Comparison of ENCODE assay signal across 22 cellular contexts in the genomic region with DNA sequence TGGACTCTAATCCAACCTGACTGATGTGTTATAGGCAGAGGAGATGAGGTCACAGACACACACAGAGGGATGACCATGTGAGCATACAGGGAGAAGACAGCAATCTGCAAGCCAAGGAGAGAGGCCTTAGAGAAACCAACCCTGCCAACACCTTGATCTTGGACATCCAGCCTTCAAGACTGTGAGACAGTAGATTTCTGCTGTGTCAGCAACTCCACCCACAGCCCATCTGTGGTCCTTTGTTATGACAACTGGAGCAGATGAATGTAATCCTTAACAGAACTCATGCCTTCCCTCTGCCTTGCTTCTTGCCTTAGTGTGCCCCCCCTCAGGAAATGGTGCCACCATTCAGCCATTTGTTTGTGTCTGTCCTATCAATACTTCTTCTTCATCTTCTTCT.
DNase-seq lines count a peak whose midpoint lies in the region; ATAC-seq, FAIRE-seq and TF ChIP-seq lines count a peak whose summit lies in the region.
"Had no signal": no experiment of that assay in that cellular context is flagged by ENCODE, and none has a peak within 500 bp of the region (broad histone marks: within the 10 kb centered on the region; RNA-seq: fewer than 3 reads in every experiment).

No MANE protein-coding gene starts in this region.

- no peak overlapping the region for H2AK9ac ChIP-seq in IMR-90 (replicated peaks; ENCODE audit: low read depth, low read length, poor library complexity)

- H2BK120ac ChIP-seq in IMR-90 (ENCODE audit: low read depth, low read length), result no peak overlapping the region
- no peak overlapping the region for H2BK120ac ChIP-seq in H1 (replicated peaks; ENCODE audit: low read depth, low read length)

- H4K91ac ChIP-seq in IMR-90 (ENCODE audit: insufficient read depth, low read depth, low read length) (no peak overlapping the region), H1 (replicated peaks; ENCODE audit: insufficient read length, low read length) (no peak overlapping the region)

- no peak overlapping the region for H3K4me3 Mint-ChIP-seq in activated T-cell treated with anti-CD3 and anti-CD28 coated beads, Interleukin-2, amount 50 U/mL, for 24 hours
- H3K4me3 Mint-ChIP-seq: B cell; CD4-positive, alpha-beta T cell; CD8-positive, alpha-beta T cell had no signal

- no peak for FAIRE-seq in A549 (lab: Jason Lieb, UNC)
- no peak for FAIRE-seq in K562 (lab: Jason Lieb, UNC)
- no peak for FAIRE-seq in H1 (lab: Jason Lieb, UNC)
- FAIRE-seq: A204.1, D721Med, G401.6, GM12891 had no signal

- H3K18ac ChIP-seq in IMR-90 (ENCODE audit: low read depth, low read length) (peak overlapping the region; percentile 13; the same call in 1 of the 2 replicates), H1 (ENCODE audit: extremely low read depth, low read length) (no peak overlapping the region)

- no peak overlapping the region for H2AK5ac ChIP-seq in IMR-90 (ENCODE audit: low read depth, low read length)
- no peak overlapping the region for H2AK5ac ChIP-seq in H1 (ENCODE audit: low read depth, low read length)

- ATAC-seq in A549 (no peak), IMR-90 (ENCODE audit: low read depth) (no peak), K562 (no peak)
- ATAC-seq: CD8-positive, alpha-beta T cell had no signal

- H3K9me1 ChIP-seq in IMR-90 (ENCODE audit: insufficient read depth, low read length) (no peaks in the 10 kb centered on the region; the same call in 1 of the 2 replicates), K562 (ENCODE audit: control insufficient read depth, insufficient read depth, low read length) (no peaks in the 10 kb centered on the region)

- H2BK12ac ChIP-seq in H1 (ENCODE audit: low read depth, low read length), result no peak overlapping the region

- no peak for TF ChIP-seq EP300 in A549 (IDR thresholded peaks at IDR 0.05)
- no peak for TF ChIP-seq EP300 in K562 (IDR thresholded peaks at IDR 0.05; ENCODE audit: low read length)
- no peak for TF ChIP-seq EP300 in H1 (IDR thresholded peaks at IDR 0.05; ENCODE audit: borderline replicate concordance in 1 of 2, low read depth in 2 of 2, low read length in 2 of 2)
- TF ChIP-seq EP300 in SK-N-SH (IDR thresholded peaks at IDR 0.05; ENCODE audit: borderline replicate concordance in 1 of 2, low read depth in 1 of 2, low read length in 1 of 2), result no peak

- H2BK15ac ChIP-seq in IMR-90 (ENCODE audit: low read depth, low read length), result peak overlapping the region; percentile 14; the same call in 1 of the 3 replicates
- no peak overlapping the region for H2BK15ac ChIP-seq in H1 (ENCODE audit: low read length)

- H3K9ac ChIP-seq in IMR-90 (ENCODE audit: low read depth, low read length) (no peak overlapping the region), K562 (ENCODE audit: insufficient read depth in 1 of 2, low read depth in 2 of 2, low read length in 2 of 2) (no peak overlapping the region), H1 (replicated peaks in 1 of 4; ENCODE audit: extremely low read depth in 1 of 4, low read depth in 3 of 4, low read length in 3 of 4) (no peak overlapping the region), SK-N-SH (no peak overlapping the region)
- H3K9ac ChIP-seq: BLaER1 treated with 17β-estradiol and CSF1 and Interleukin-3, amounts not matched to agents 10 nM and 100 nM had no signal

- H3K4me2 ChIP-seq in A549 (no peak overlapping the region), IMR-90 (ENCODE audit: low read depth, low read length) (no peak overlapping the region), K562 (ENCODE audit: insufficient read depth, low read length) (no peak overlapping the region), H1 (ENCODE audit: insufficient read depth in 1 of 2, low read depth in 2 of 2, low read length in 2 of 2) (no peak overlapping the region), SK-N-SH (no peak overlapping the region)
- H3K4me2 ChIP-seq: BLaER1 treated with 17β-estradiol and CSF1 and Interleukin-3, amounts not matched to agents 10 nM and 100 nM had no signal

- no peak overlapping the region; the same call in 1 of the 2 replicates for H3K4ac ChIP-seq in IMR-90 (ENCODE audit: low read depth, low read length)
- no peak overlapping the region for H3K4ac ChIP-seq in H1 (replicated peaks; ENCODE audit: insufficient read length, low read depth, low read length)

- 0 out of 3 replicates have a peak, but pooled peaks cover 4% of the 10 kb centered on the region for H3K9me3 ChIP-seq in A549
- peaks cover 5% of the 10 kb centered on the region for H3K9me3 ChIP-seq in IMR-90 (ENCODE audit: control insufficient read depth, insufficient read depth, low read length)
- H3K9me3 ChIP-seq in K562 (replicated peaks; ENCODE audit: control insufficient read depth, insufficient read depth, low read depth, low read length), result no peaks in the 10 kb centered on the region
- peaks cover 0 to 2% of the 10 kb centered on the region in 2 experiments; a peak in 1 of 4 replicates for H3K9me3 ChIP-seq in H1 (ENCODE audit: insufficient read depth in 2 of 2, low read depth in 1 of 2, low read length in 1 of 2)
- H3K9me3 ChIP-seq in SK-N-SH, result no peaks in the 10 kb centered on the region
- H3K9me3 ChIP-seq: Caco-2 had no signal

- POLR2A ChIA-PET in A549 (lab: Yijun Ruan, JAX) (no interaction called here), IMR-90 (lab: Charles Lee; ENCODE audit: unreplicated experiment) (no interaction called here), K562 (lab: Yijun Ruan, JAX) (no interaction called here), H1 (lab: Charles Lee; ENCODE audit: partially characterized antibody) (no interaction called here), SK-N-SH (lab: Yijun Ruan, JAX) (no interaction called here)

- H3K36me3 Mint-ChIP-seq in activated T-cell treated with anti-CD3 and anti-CD28 coated beads, Interleukin-2, amount 50 U/mL, for 24 hours (ENCODE audit: low read depth), result no peaks in the 10 kb centered on the region
- H3K36me3 Mint-ChIP-seq: CD8-positive, alpha-beta T cell had no signal

- H3K27me3 ChIP-seq in IMR-90 (ENCODE audit: control insufficient read depth, insufficient read depth, low read length) (no peaks in the 10 kb centered on the region), K562 (ENCODE audit: control insufficient read depth in 2 of 2, insufficient read depth in 2 of 2, low read length in 2 of 2) (no peaks in the 10 kb centered on the region), H1 (replicated peaks in 1 of 4; ENCODE audit: control insufficient read depth in 3 of 4, extremely low read depth in 1 of 4, insufficient read depth in 3 of 4, low read length in 3 of 4) (no peaks in the 10 kb centered on the region), SK-N-SH (ENCODE audit: insufficient read depth) (no peaks in the 10 kb centered on the region)
- H3K27me3 ChIP-seq: BLaER1 treated with 17β-estradiol and CSF1 and Interleukin-3, amounts not matched to agents 10 nM and 100 nM had no signal

- no peak overlapping the region for H3K56ac ChIP-seq in IMR-90 (ENCODE audit: extremely low read depth, insufficient read depth, low read length)
- no peak overlapping the region for H3K56ac ChIP-seq in H1 (replicated peaks; ENCODE audit: insufficient read length, low read depth, low read length)

- peaks cover 10% of the 10 kb centered on the region for H3K9me3 Mint-ChIP-seq in activated T-cell treated with anti-CD3 and anti-CD28 coated beads, Interleukin-2, amount 50 U/mL, for 24 hours

- intact Hi-C loops in IMR-90 (cut with micrococcal nuclease), result no loop called here
- intact Hi-C loops in K562 (cut with micrococcal nuclease), result no loop called here

- TF ChIP-seq CTCF in A549 (IDR thresholded peaks at IDR 0.05) (no peak), IMR-90 (conservative IDR thresholded peaks at IDR 0.05; ENCODE audit: low read depth, low read length) (no peak), K562 (IDR thresholded peaks at IDR 0.05 in 2 of 3, conservative IDR thresholded peaks at IDR 0.05 in 1 of 3; ENCODE audit: insufficient read depth in 2 of 3, low read depth in 1 of 3, low read length in 3 of 3) (no peak), H1 (IDR thresholded peaks at IDR 0.05; ENCODE audit: control extremely low read depth in 1 of 3, insufficient read depth in 1 of 3, low read depth in 1 of 3, low read length in 3 of 3) (no peak), SK-N-SH (IDR thresholded peaks at IDR 0.05) (no peak)

- no peak overlapping the region for H4K8ac ChIP-seq in IMR-90 (ENCODE audit: low read depth in 2 of 2, low read length in 2 of 2)
- H4K8ac ChIP-seq in H1 (ENCODE audit: extremely low read depth, insufficient read depth, low read length), result no peak overlapping the region

- H3K4me1 ChIP-seq in A549 (no peaks in the 10 kb centered on the region), IMR-90 (ENCODE audit: control insufficient read depth, insufficient read depth, low read length) (peaks cover 11% of the 10 kb centered on the region), K562 (replicated peaks in 1 of 2; ENCODE audit: control insufficient read depth in 2 of 2, insufficient read depth in 2 of 2, low read length in 2 of 2) (no peaks in the 10 kb centered on the region), H1 (replicated peaks in 1 of 4; ENCODE audit: control insufficient read depth in 3 of 4, insufficient read depth in 4 of 4, low read length in 3 of 4) (no peaks in the 10 kb centered on the region), SK-N-SH (ENCODE audit: control insufficient read depth in 1 of 2, insufficient read depth in 2 of 2, low read depth in 1 of 2, low read length in 1 of 2) (no peaks in the 10 kb centered on the region)
- H3K4me1 ChIP-seq: BLaER1 treated with 17β-estradiol and CSF1 and Interleukin-3, amounts not matched to agents 10 nM and 100 nM; Caco-2 had no signal

- H3K27ac Mint-ChIP-seq in activated T-cell treated with anti-CD3 and anti-CD28 coated beads, Interleukin-2, amount 50 U/mL, for 24 hours, result no peak overlapping the region
- H3K27ac Mint-ChIP-seq: B cell; CD4-positive, alpha-beta T cell; CD8-positive, alpha-beta T cell had no signal

- H3K36me3 ChIP-seq in IMR-90 (ENCODE audit: control insufficient read depth, insufficient read depth, low read length), result no peaks in the 10 kb centered on the region
- no peaks in the 10 kb centered on the region for H3K36me3 ChIP-seq in K562 (ENCODE audit: control insufficient read depth, insufficient read depth, low read length)
- no peaks in the 10 kb centered on the region for H3K36me3 ChIP-seq in H1 (ENCODE audit: control insufficient read depth in 2 of 4, insufficient read depth in 4 of 4, low read length in 3 of 4)
- no peaks in the 10 kb centered on the region for H3K36me3 ChIP-seq in SK-N-SH (replicated peaks in 1 of 2; ENCODE audit: control insufficient read depth in 1 of 2, insufficient read depth in 2 of 2, low read length in 1 of 2)
- H3K36me3 ChIP-seq: BLaER1 treated with 17β-estradiol and CSF1 and Interleukin-3, amounts not matched to agents 10 nM and 100 nM had no signal

- H3K79me2 ChIP-seq in K562 (ENCODE audit: control insufficient read depth, insufficient read depth, low read length) (no peaks in the 10 kb centered on the region), H1 (ENCODE audit: control insufficient read depth in 1 of 2, insufficient read depth in 2 of 2, low read length in 2 of 2) (no peaks in the 10 kb centered on the region), SK-N-SH (ENCODE audit: insufficient read depth) (no peaks in the 10 kb centered on the region)

- TF ChIP-seq POLR2A in A549 (IDR thresholded peaks at IDR 0.05; ENCODE audit: low read length), result no peak
- no peak for TF ChIP-seq POLR2A in IMR-90 (IDR thresholded peaks at IDR 0.05; ENCODE audit: low read depth, low read length)
- no peak for TF ChIP-seq POLR2A in K562 (conservative IDR thresholded peaks at IDR 0.05)
- TF ChIP-seq POLR2A in H1 (IDR thresholded peaks at IDR 0.05; ENCODE audit: control extremely low read depth in 1 of 2, low read depth in 2 of 2, low read length in 2 of 2), result no peak

- H3K27me3 Mint-ChIP-seq in activated T-cell treated with anti-CD3 and anti-CD28 coated beads, Interleukin-2, amount 50 U/mL, for 24 hours, result peaks cover 62% of the 10 kb centered on the region

- no peak overlapping the region for H2BK5ac ChIP-seq in IMR-90 (ENCODE audit: low read depth, low read length, poor library complexity, severe bottlenecking)
- H2BK5ac ChIP-seq in H1 (ENCODE audit: low read depth, low read length), result no peak overlapping the region

- DNase-seq in A549 (ENCODE audit: low read depth in 1 of 2, low spot score in 1 of 2) (no peak), IMR-90 (no peak), K562 (ENCODE audit: extremely low read depth in 1 of 4, low spot score in 3 of 4) (no peak), H1 (ENCODE audit: low read depth in 1 of 2, low spot score in 2 of 2) (no peak), SK-N-SH (no peak), NCI-H1048 (lab: John Stamatoyannopoulos, UW) (no peak)
- DNase-seq in activated T-cell treated with anti-CD3 and anti-CD28 coated beads, Interleukin-2, amount 50 U/mL, for 24 hours, result no peak
- DNase-seq: 8988T; AML-193; Caco-2; Calu3; CD4-positive, alpha-beta T cell; CD8-positive, alpha-beta T cell; DMS79 treated with DMSO at 0.1 percent for 48 hours; GF-D8 had no signal

- H4K20me1 ChIP-seq in IMR-90 (ENCODE audit: insufficient read depth, low read length) (no peaks in the 10 kb centered on the region), K562 (replicated peaks; ENCODE audit: control insufficient read depth, insufficient read depth, low read length) (no peaks in the 10 kb centered on the region), H1 (replicated peaks in 1 of 2; ENCODE audit: control insufficient read depth in 1 of 2, insufficient read depth in 2 of 2, low read length in 2 of 2) (no peaks in the 10 kb centered on the region), SK-N-SH (ENCODE audit: insufficient read depth) (no peaks in the 10 kb centered on the region)
- H4K20me1 ChIP-seq: BLaER1 treated with 17β-estradiol and CSF1 and Interleukin-3, amounts not matched to agents 10 nM and 100 nM had no signal

- H3K27ac ChIP-seq in A549, result no peak overlapping the region
- no peak overlapping the region for H3K27ac ChIP-seq in IMR-90 (ENCODE audit: insufficient read depth, low read length)
- no peak overlapping the region for H3K27ac ChIP-seq in K562 (ENCODE audit: extremely low read depth, low read depth, low read length)
- no peak overlapping the region for H3K27ac ChIP-seq in H1 (ENCODE audit: low read depth, low read length)
- no peak overlapping the region for H3K27ac ChIP-seq in SK-N-SH (ENCODE audit: low read depth in 2 of 2, low read length in 1 of 2)
- H3K27ac ChIP-seq: BLaER1 treated with 17β-estradiol and CSF1 and Interleukin-3, amounts not matched to agents 10 nM and 100 nM; C4-2B had no signal

- CTCF ChIA-PET in A549 (lab: Yijun Ruan, JAX), result no interaction called here
- CTCF ChIA-PET in IMR-90 (lab: Yijun Ruan, JAX), result no interaction called here
- CTCF ChIA-PET in K562 (lab: Yijun Ruan, JAX; ENCODE audit: low intra/inter-chr PET ratio), result no interaction called here
- CTCF ChIA-PET in H1 (lab: Charles Lee; ENCODE audit: partially characterized antibody), result no interaction called here
- CTCF ChIA-PET in SK-N-SH (lab: Yijun Ruan, JAX), result no interaction called here

- H3K23me2 ChIP-seq in H1 (ENCODE audit: low read depth, low read length), result no peaks in the 10 kb centered on the region

- no peak overlapping the region for H3K4me3 ChIP-seq in A549
- H3K4me3 ChIP-seq in IMR-90 (ENCODE audit: insufficient read depth, low read depth, low read length), result no peak overlapping the region
- no peak overlapping the region for H3K4me3 ChIP-seq in K562
- no peak overlapping the region for H3K4me3 ChIP-seq in H1 (ENCODE audit: extremely low read depth in 1 of 4, insufficient read depth in 2 of 4, low read depth in 3 of 4, low read length in 4 of 4)
- H3K4me3 ChIP-seq in SK-N-SH (ENCODE audit: low read depth in 2 of 2, low read length in 1 of 2), result no peak overlapping the region
- H3K4me3 ChIP-seq: BLaER1 treated with 17β-estradiol and CSF1 and Interleukin-3, amounts not matched to agents 10 nM and 100 nM had no signal

- H3K14ac ChIP-seq in IMR-90 (replicated peaks; ENCODE audit: low read depth, low read length) (no peak overlapping the region), H1 (ENCODE audit: insufficient read length) (no peak overlapping the region)

- no TSS peak for BruUV-seq in IMR-90 (replicated peaks; lab: Mats Ljungman, UMichigan)
- BruUV-seq in K562 (replicated peaks; lab: Mats Ljungman, UMichigan), result no TSS peak

- TF ChIP-seq RAD21 in A549 (conservative IDR thresholded peaks at IDR 0.05 in 1 of 2, IDR thresholded peaks at IDR 0.05 in 1 of 2) (no peak), IMR-90 (IDR thresholded peaks at IDR 0.05; ENCODE audit: low read length) (no peak), K562 (CRISPR knock-in tag; conservative IDR thresholded peaks at IDR 0.05 in 1 of 2, IDR thresholded peaks at IDR 0.05 in 1 of 2) (no peak), H1 (IDR thresholded peaks at IDR 0.05 in 1 of 2, conservative IDR thresholded peaks at IDR 0.05 in 1 of 2; ENCODE audit: low read depth in 2 of 2, low read length in 2 of 2) (no peak), SK-N-SH (IDR thresholded peaks at IDR 0.05; ENCODE audit: low read length) (no peak)

- no peaks in the 10 kb centered on the region for H3K4me1 Mint-ChIP-seq in activated T-cell treated with anti-CD3 and anti-CD28 coated beads, Interleukin-2, amount 50 U/mL, for 24 hours (ENCODE audit: low read depth)
- H3K4me1 Mint-ChIP-seq: B cell had no signal

- no peaks in the 10 kb centered on the region for H3K9me2 ChIP-seq in SK-N-SH

- H3K23ac ChIP-seq in IMR-90 (ENCODE audit: low read depth, low read length) (no peak overlapping the region), H1 (ENCODE audit: insufficient read length) (no peak overlapping the region)

- H2AFZ ChIP-seq in IMR-90 (replicated peaks; ENCODE audit: low read length, poor library complexity) (no peak overlapping the region), K562 (ENCODE audit: low read depth, low read length) (no peak overlapping the region), H1 (ENCODE audit: low read length) (no peak overlapping the region), SK-N-SH (ENCODE audit: low read depth) (no peak overlapping the region)

- H2BK20ac ChIP-seq in IMR-90 (ENCODE audit: low read depth, low read length) (no peak overlapping the region), H1 (ENCODE audit: low read length) (no peak overlapping the region)

- peak overlapping the region; percentile 29; the same call in 1 of the 2 replicates for H4K5ac ChIP-seq in IMR-90 (ENCODE audit: low read depth, low read length)
- no peak overlapping the region for H4K5ac ChIP-seq in H1 (ENCODE audit: insufficient read length, low read depth, low read length)

- H3F3A ChIP-seq in SK-N-SH (replicated peaks; ENCODE audit: insufficient read depth), result no peaks in the 10 kb centered on the region

- dilution Hi-C loops in IMR-90 (cut with HindIII; ENCODE audit: low sequenced_read_pairs, unreplicated experiment), result loop anchor here (25.0 kb wide), 1 partner anchor 345 kb away; a partner anchor contains a TSS

- in situ Hi-C loops in IMR-90 (cut with MboI; ENCODE audit: low sequenced_read_pairs) (no loop called here), K562 (cut with MboI) (no loop called here)

- H3K79me1 ChIP-seq in IMR-90 (ENCODE audit: low read depth in 1 of 2, low read length in 2 of 2), result no peaks in the 10 kb centered on the region
- H3K79me1 ChIP-seq in H1 (ENCODE audit: low read depth, low read length), result no peaks in the 10 kb centered on the region
